ENCODE assay signal across 29 cellular contexts in genomic region chr4:3752022-3752421, GRCh38. TPM values are rescaled to one million over a fixed set of nuclear protein-coding genes. Genes with fewer than 3 reads are reported as not detected.
"Had no signal": no experiment of that assay in that cellular context is flagged by ENCODE, and none has a peak within 500 bp of the region (broad histone marks: within the 10 kb centered on the region; RNA-seq: fewer than 3 reads in every experiment).

No MANE protein-coding gene starts in this region.

- ATAC-seq: naive thymus-derived CD8-positive, alpha-beta T cell; natural killer cell treated with Interleukin-12 subunit alpha and Interleukin-12 subunit beta and Interleukin-15 and Interleukin-18, amount 100 ng/mL, for 72 hours; psoas muscle; right cardiac atrium; sciatic nerve; stimulated activated memory B cell treated with anti-CD40 and anti-IgM and Interleukin-4, amounts not matched to agents 10 μg/mL and 1 μg/mL and 100 μg/mL, for 72 hours; stimulated activated naive CD8-positive, alpha-beta T cell treated with anti-CD3 and anti-CD28 coated beads, Interleukin-15, amount 100 ng/mL, for 72 hours; stimulated activated naive CD8-positive, alpha-beta T cell treated with anti-CD3 and anti-CD28 coated beads, Interleukin-15, Interleukin-2, amounts not matched to agents 100 U/mL and 50 U/mL, for 24 hours; upper lobe of right lung had no signal

- H3K4me3 ChIP-seq: ovary, psoas muscle, skin epidermis, smooth muscle cell, spleen, suprapubic skin, testis, tibial artery, transverse colon, upper lobe of right lung, uterus had no signal

- DNase-seq: naive thymus-derived CD8-positive, alpha-beta T cell; nephron progenitor cell; occipital lobe; ovary; posterior cingulate gyrus; spleen; stimulated activated CD4-positive, alpha-beta T cell treated with anti-CD3 and anti-CD28 coated beads, Interleukin-12 subunit alpha, Interleukin-12 subunit beta, amount 100 ng/mL, for 4 hours; stimulated activated CD4-positive, alpha-beta T cell treated with anti-CD3 and anti-CD28 coated beads, Interleukin-1b, Interleukin-23, amount 100 ng/mL, for 48 hours; stimulated activated CD4-positive, alpha-beta T cell treated with anti-CD3 and anti-CD28 coated beads, Interleukin-4, amount 100 ng/mL, for 1 hour; stimulated activated CD4-positive, alpha-beta T cell treated with anti-CD3 and anti-CD28 coated beads, Interleukin-4, amount 100 ng/mL, for 4 hours; stimulated activated CD8-positive, alpha-beta memory T cell treated with anti-CD3 and anti-CD28 coated beads, Interleukin-4, amount 100 ng/mL, for 48 hours; stimulated activated naive CD4-positive, alpha-beta T cell; stimulated activated naive CD8-positive, alpha-beta T cell treated with anti-CD3 and anti-CD28 coated beads, Interleukin-15, amount 100 ng/mL, for 72 hours; stimulated activated naive CD8-positive, alpha-beta T cell treated with anti-CD3 and anti-CD28 coated beads, Interleukin-15, Interleukin-2, amounts not matched to agents 100 U/mL and 50 U/mL, for 24 hours; substantia nigra; testis; tibial artery; transverse colon; upper lobe of right lung; uterus had no signal

- H3K27me3 ChIP-seq: ovary, testis, uterus had no signal

- H3K9ac ChIP-seq: parathyroid adenoma had no signal

- H3K9me3 ChIP-seq: ovary, psoas muscle, suprapubic skin, testis, transverse colon, upper lobe of right lung, uterus had no signal

- H3K36me3 ChIP-seq: ovary, spleen, suprapubic skin, tibial artery, transverse colon, upper lobe of right lung, uterus had no signal

- H2AFZ ChIP-seq: parathyroid adenoma had no signal

- H3K27ac ChIP-seq: ovary, parathyroid adenoma, psoas muscle, skin epidermis, spleen, suprapubic skin, testis, tibial artery, transverse colon, upper lobe of right lung, uterus had no signal

- H3K4me1 ChIP-seq: psoas muscle, spleen, suprapubic skin, testis, transverse colon, upper lobe of right lung, uterus had no signal

- H3K4me2 ChIP-seq: smooth muscle cell had no signal

RNA-seq across cellular contexts. Expression of gene ADRA2C, which starts 14.2 kb away (rescaled TPM):
- total RNA-seq: naive thymus-derived CD8-positive, alpha-beta T cell; natural killer cell treated with Interleukin-12 subunit alpha and Interleukin-12 subunit beta and Interleukin-15 and Interleukin-18, amount 100 ng/mL, for 72 hours had no signal
- polyA plus RNA-seq: naive thymus-derived CD8-positive, alpha-beta T cell had no signal
